ENCODE assay signal across 1 cellular context in genomic region chr5:81850932-81851331, GRCh38.
TF ChIP-seq lines count a peak whose summit lies in the region.

No MANE protein-coding gene starts in this region.

TF ChIP-seq in HCT116, 20 proteins besides CTCF, POLR2A, EP300 and RAD21 (continued from another document):
- no peak for TF ChIP-seq REST (IDR thresholded peaks at IDR 0.05; ENCODE audit: low read depth)
- no peak for TF ChIP-seq ELF1 (IDR thresholded peaks at IDR 0.05; ENCODE audit: borderline replicate concordance, low read depth)
- TF ChIP-seq YY1 (IDR thresholded peaks at IDR 0.05; ENCODE audit: extremely low read depth, insufficient replicate concordance, low read depth, low read length) = no peak
- no peak for TF ChIP-seq SP1 (IDR thresholded peaks at IDR 0.05; ENCODE audit: low read depth)
- no peak for TF ChIP-seq EGR1 (IDR thresholded peaks at IDR 0.05; ENCODE audit: low read depth)
- no peak for TF ChIP-seq TCF7L2 (IDR thresholded peaks at IDR 0.05; ENCODE audit: borderline replicate concordance, extremely low read depth, insufficient read depth, insufficient read length)
- no peak for TF ChIP-seq POLR2AphosphoS5 (IDR thresholded peaks at IDR 0.05; ENCODE audit: low read depth, low read length)
- TF ChIP-seq ZNF274 (IDR thresholded peaks at IDR 0.05; ENCODE audit: low read depth, low read length) = no peak
- no peak for TF ChIP-seq ATF3 (IDR thresholded peaks at IDR 0.05)
- no peak for TF ChIP-seq SIN3A (IDR thresholded peaks at IDR 0.05; ENCODE audit: low read depth)
- TF ChIP-seq CEBPB (IDR thresholded peaks at IDR 0.05; ENCODE audit: low read depth) = no peak
- TF ChIP-seq EZH2 (IDR thresholded peaks at IDR 0.05) = no peak
